Comparison of ENCODE assay signal across 30 cellular contexts in the genomic region with DNA sequence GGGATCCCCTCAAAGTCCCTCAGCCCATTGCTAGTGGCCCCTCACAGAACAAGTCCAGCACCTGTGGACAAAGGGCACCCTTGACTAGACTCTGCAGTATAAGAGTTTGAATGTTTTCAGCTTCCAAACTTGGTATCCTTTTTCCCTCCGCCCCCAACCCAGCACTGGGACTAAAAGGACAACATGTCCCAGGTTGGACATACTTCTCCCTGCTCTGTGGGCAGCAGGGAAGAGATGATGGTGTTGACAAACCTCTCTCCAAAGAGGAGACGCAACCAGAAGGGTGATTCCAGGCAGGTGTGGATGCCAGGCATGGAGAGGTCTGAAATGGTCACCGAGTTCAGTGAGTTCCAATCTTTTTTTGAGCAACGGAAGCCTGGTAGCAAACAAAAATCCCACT. TPM values are rescaled to one million over a fixed set of nuclear protein-coding genes. Genes with fewer than 3 reads are reported as not detected.
"Had no signal": no experiment of that assay in that cellular context is flagged by ENCODE, and none has a peak within 500 bp of the region (broad histone marks: within the 10 kb centered on the region; RNA-seq: fewer than 3 reads in every experiment).

No MANE protein-coding gene starts in this region.

- ATAC-seq: activated CD8-positive, alpha-beta T cell treated with anti-CD3 and anti-CD28 coated beads for 36 hours; K562 had no signal

- H3K4me2 ChIP-seq: PC-9, SK-N-SH had no signal

- H3K4me3 ChIP-seq: ascending aorta, cardiac muscle cell, K562, PC-9, SJSA1 had no signal

- H3K4me1 ChIP-seq: ascending aorta, SJSA1 had no signal

- H3K27ac ChIP-seq: ascending aorta, cardiac muscle cell, PC-9, RWPE1, SJSA1 had no signal

- DNase-seq: activated CD4-positive, alpha-beta T cell treated with anti-CD3 and anti-CD28 coated beads, Interleukin-2, amount 10 ng/mL, durations not matched to agents 24 days and 14 days; activated CD4-positive, alpha-beta T cell treated with anti-CD3 and anti-CD28 coated beads, Interleukin-2, amount 50 U/mL, for 4 hours; activated CD8-positive, alpha-beta T cell treated with anti-CD3 and anti-CD28 coated beads for 36 hours; activated gamma-delta T cell; activated naive CD4-positive, alpha-beta T cell treated with Interleukin-2 at 50 U/mL for 16 hours; activated naive CD8-positive, alpha-beta T cell treated with anti-CD3 and anti-CD28 coated beads, Interleukin-2, amount 10 ng/mL, durations not matched to agents 7 days and 5 days; activated T-cell treated with anti-CD3 and anti-CD28 coated beads, Interleukin-2, amount 50 U/mL, for 24 hours; amygdala; NCI-H1092 treated with DMSO at 0.1 percent for 48 hours; NCI-H1417; NCI-H187; NCI-H2029 treated with DMSO at 0.1 percent for 48 hours; NCI-H2107; NCI-H2171; NCI-H510A; NCI-H526; NCI-H748 treated with DMSO at 0.1 percent for 48 hours; PC-9; SHP77; SK-N-SH had no signal

- H3K9me3 ChIP-seq: ascending aorta, SK-N-SH had no signal

- H3K9ac ChIP-seq: SK-N-SH had no signal

- H3K27me3 ChIP-seq: ascending aorta had no signal

- H3K36me3 ChIP-seq: ascending aorta, cardiac muscle cell, SJSA1 had no signal

- H2AFZ ChIP-seq: PC-9 had no signal

RNA-seq across cellular contexts. Expression of a gene that starts 4.5 kb away (rescaled TPM):
- total RNA-seq: activated CD4-positive, alpha-beta T cell treated with anti-CD3 and anti-CD28 coated beads, Interleukin-2, amount 10 ng/mL, durations not matched to agents 24 days and 14 days; activated CD8-positive, alpha-beta memory T cell treated with anti-CD3 and anti-CD28 coated beads for 36 hours; activated CD8-positive, alpha-beta T cell treated with anti-CD3 and anti-CD28 coated beads for 36 hours; activated naive CD8-positive, alpha-beta T cell treated with anti-CD3 and anti-CD28 coated beads, Interleukin-2, amount 10 ng/mL, durations not matched to agents 7 days and 5 days; activated T-helper 2 cell treated with anti-CD3 and anti-CD28 coated beads, Interferon-gamma antibody, Interleukin-2, Interleukin-4, amounts not matched to agents 10 μg/mL and 5 μg/mL and 100 μg/mL, durations not matched to agents 14 hours and 24 hours and 36 hours; ascending aorta; cardiac muscle cell; K562; OCI-LY7; PC-9; SJSA1 had no signal
- polyA plus RNA-seq: adipose tissue, cardiac muscle cell, K562, SK-N-SH had no signal

RNA-seq across cellular contexts. Expression of a gene that starts 19.7 kb away (rescaled TPM):
- total RNA-seq: activated CD4-positive, alpha-beta T cell treated with anti-CD3 and anti-CD28 coated beads, Interleukin-2, amount 10 ng/mL, durations not matched to agents 24 days and 14 days; activated CD8-positive, alpha-beta memory T cell treated with anti-CD3 and anti-CD28 coated beads for 36 hours; activated CD8-positive, alpha-beta T cell treated with anti-CD3 and anti-CD28 coated beads for 36 hours; activated naive CD8-positive, alpha-beta T cell treated with anti-CD3 and anti-CD28 coated beads, Interleukin-2, amount 10 ng/mL, durations not matched to agents 7 days and 5 days; activated T-helper 2 cell treated with anti-CD3 and anti-CD28 coated beads, Interferon-gamma antibody, Interleukin-2, Interleukin-4, amounts not matched to agents 10 μg/mL and 5 μg/mL and 100 μg/mL, durations not matched to agents 14 hours and 24 hours and 36 hours; ascending aorta; cardiac muscle cell; K562; M059J; OCI-LY7; PC-9; SJSA1 had no signal
